In the genomic region with DNA sequence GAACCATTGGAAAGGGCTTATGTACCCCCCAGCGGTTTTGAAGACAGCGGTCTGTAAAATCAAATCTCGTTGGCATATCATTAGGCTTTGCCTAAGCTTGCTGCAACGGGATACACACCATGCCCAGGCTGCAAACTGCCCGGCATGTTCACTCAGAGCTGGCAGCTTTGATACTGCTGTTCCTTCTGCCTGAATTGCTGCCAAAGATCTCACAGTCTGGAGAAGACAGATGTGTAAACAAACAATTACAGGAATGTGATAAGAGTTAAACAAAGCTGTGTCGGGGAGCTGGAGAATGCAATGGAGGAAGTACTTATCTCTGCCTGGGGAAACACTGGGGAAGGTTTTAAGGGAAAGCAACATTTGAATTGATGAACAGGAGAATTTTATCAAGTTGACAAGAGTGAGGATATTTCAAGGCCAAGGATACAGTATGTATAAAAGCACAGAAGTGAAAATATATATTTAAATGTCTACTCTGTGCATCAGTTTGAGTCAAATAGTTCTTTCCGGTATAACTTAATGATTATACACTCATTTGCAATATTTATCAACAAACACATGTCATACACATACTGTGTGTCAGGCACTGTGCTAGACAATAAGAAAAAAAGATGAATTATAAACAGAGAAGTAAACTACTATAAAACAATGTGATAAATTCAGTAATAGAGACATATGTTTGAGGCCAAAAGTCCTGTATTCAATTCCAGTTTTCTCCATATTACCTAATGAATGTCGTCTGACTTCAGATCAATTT, we compare ENCODE assay signal across 12 cellular contexts. TPM values are rescaled to one million over a fixed set of nuclear protein-coding genes. Genes with fewer than 3 reads are reported as not detected.
DNase-seq lines count a peak whose midpoint lies in the region; ATAC-seq and TF ChIP-seq lines count a peak whose summit lies in the region.
"Had no signal": no experiment of that assay in that cellular context is flagged by ENCODE, and none has a peak within 500 bp of the region (broad histone marks: within the 10 kb centered on the region; RNA-seq: fewer than 3 reads in every experiment).

No MANE protein-coding gene starts in this region.

- H3K4me2 ChIP-seq in IMR-90 (ENCODE audit: low read depth, low read length) (peak overlapping the region; percentile 10), neuronal stem cell (ENCODE audit: insufficient read depth, low read length, poor library complexity, severe bottlenecking) (no peak overlapping the region)

- H3K79me1 ChIP-seq in IMR-90 (ENCODE audit: low read depth in 1 of 2, low read length in 2 of 2) (peaks cover 3 to 8% of the 10 kb centered on the region in 2 experiments; a peak in 1 of 4 replicates), neuronal stem cell (ENCODE audit: low read depth, low read length) (no peaks in the 10 kb centered on the region)

- POLR2A ChIA-PET in IMR-90 (lab: Charles Lee; ENCODE audit: unreplicated experiment), result no interaction called here

- H3K14ac ChIP-seq in IMR-90 (replicated peaks; ENCODE audit: low read depth, low read length) (no peak overlapping the region; the same call in 1 of the 2 replicates), neuronal stem cell (ENCODE audit: low read length) (no peak overlapping the region)

- H2BK20ac ChIP-seq in IMR-90 (ENCODE audit: low read depth, low read length), result no peak overlapping the region

- no peaks in the 10 kb centered on the region for H3K9me3 Mint-ChIP-seq in endothelial cell (ENCODE audit: unreplicated experiment)
- H3K9me3 Mint-ChIP-seq: activated T-cell treated with anti-CD3 and anti-CD28 coated beads, Interleukin-2, amount 50 U/mL, for 72 hours; stimulated activated naive B cell treated with anti-CD40 and anti-IgM and Interleukin-4, amounts not matched to agents 10 μg/mL and 1 μg/mL and 100 μg/mL, for 72 hours had no signal

- WGBS in IMR-90 (ENCODE audit: extremely low coverage in 2 of 2, insufficient read length in 1 of 2), 2 experiments, result 11% methylated on average over 5 of the region's 8 CpGs; no CpG with 5 or more reads in 1 of the 2 experiments
- no CpG with 5 or more reads among the region's 8 CpGs for WGBS in neuronal stem cell (ENCODE audit: extremely low coverage in 2 of 2, insufficient read length in 2 of 2, insufficient replicate concordance in 1 of 2), 2 donors

- dilution Hi-C loops in IMR-90 (cut with HindIII; ENCODE audit: low sequenced_read_pairs, unreplicated experiment), result no loop called here

- H3K36me3 ChIP-seq in IMR-90 (ENCODE audit: control insufficient read depth, insufficient read depth, low read length) (no peaks in the 10 kb centered on the region), neuronal stem cell (replicated peaks in 1 of 2; ENCODE audit: control insufficient read depth in 2 of 2, insufficient read depth in 2 of 2, low read length in 2 of 2) (peaks cover 0 to 2% of the 10 kb centered on the region in 2 donors), WERI-Rb-1 (no peaks in the 10 kb centered on the region)

- CTCF ChIA-PET in IMR-90 (lab: Yijun Ruan, JAX), result interaction anchor here (0.5 to 2.7 kb wide), 16 partner anchors 11 to 388 kb away, joined by 3 to 9 read pairs (median 4); partner anchors contain the start of gene MAP1LC3C

- H3K9me3 ChIP-seq in IMR-90 (ENCODE audit: control insufficient read depth, insufficient read depth, low read length) (no peaks in the 10 kb centered on the region), neuronal stem cell (replicated peaks in 1 of 2; ENCODE audit: control insufficient read depth in 2 of 2, insufficient read depth in 1 of 2, low read depth in 1 of 2, low read length in 2 of 2) (peaks cover 0 to 5% of the 10 kb centered on the region in 2 donors), WERI-Rb-1 (ENCODE audit: severe bottlenecking) (no peaks in the 10 kb centered on the region)

- no peak overlapping the region for H3K4me3 Mint-ChIP-seq in endothelial cell (ENCODE audit: unreplicated experiment)
- H3K4me3 Mint-ChIP-seq: activated T-cell treated with anti-CD3 and anti-CD28 coated beads, Interleukin-2, amount 50 U/mL, for 72 hours; stimulated activated naive B cell treated with anti-CD40 and anti-IgM and Interleukin-4, amounts not matched to agents 10 μg/mL and 1 μg/mL and 100 μg/mL, for 72 hours had no signal

- H2AFZ ChIP-seq in IMR-90 (replicated peaks; ENCODE audit: low read length, poor library complexity) (peak overlapping the region; percentile 70), neuronal stem cell (ENCODE audit: low read length) (no peak overlapping the region)

- H2AK9ac ChIP-seq in IMR-90 (replicated peaks; ENCODE audit: low read depth, low read length, poor library complexity), result no peak overlapping the region

- H3K36me3 Mint-ChIP-seq in endothelial cell (ENCODE audit: low read depth, unreplicated experiment), result no peaks in the 10 kb centered on the region

- no peak overlapping the region for H3K9ac ChIP-seq in IMR-90 (ENCODE audit: low read depth, low read length)
- H3K9ac ChIP-seq in neuronal stem cell (ENCODE audit: low read depth, low read length, poor library complexity), result no peak overlapping the region

- H3K23ac ChIP-seq in IMR-90 (ENCODE audit: low read depth, low read length), result no peak overlapping the region
- H3K23ac ChIP-seq in neuronal stem cell (ENCODE audit: low read depth, low read length, poor library complexity), result no peak overlapping the region

- TF ChIP-seq CTCF in IMR-90 (conservative IDR thresholded peaks at IDR 0.05; ENCODE audit: low read depth, low read length), result no peak
- TF ChIP-seq CTCF in endothelial cell (IDR thresholded peaks at IDR 0.05; ENCODE audit: unreplicated experiment), result no peak
- TF ChIP-seq CTCF in WERI-Rb-1 (IDR thresholded peaks at IDR 0.05; ENCODE audit: low read depth, low read length), result no peak

- no peak overlapping the region for H3K27ac Mint-ChIP-seq in endothelial cell (ENCODE audit: unreplicated experiment)
- H3K27ac Mint-ChIP-seq: activated T-cell treated with anti-CD3 and anti-CD28 coated beads, Interleukin-2, amount 50 U/mL, for 72 hours had no signal

- H2BK5ac ChIP-seq in IMR-90 (ENCODE audit: low read depth, low read length, poor library complexity, severe bottlenecking) (peak overlapping the region; percentile 33), neuronal stem cell (ENCODE audit: low read length) (no peak overlapping the region)

- H3K18ac ChIP-seq in IMR-90 (ENCODE audit: low read depth, low read length) (no peak overlapping the region), neuronal stem cell (ENCODE audit: low read length) (no peak overlapping the region)

- no peak overlapping the region for H4K91ac ChIP-seq in IMR-90 (ENCODE audit: insufficient read depth, low read depth, low read length)
- H4K91ac ChIP-seq in neuronal stem cell (ENCODE audit: low read depth, low read length, poor library complexity), result no peak overlapping the region

- ATAC-seq in IMR-90 (ENCODE audit: low read depth) (peak; percentile 46), HG02852 (IDR thresholded peaks at IDR 0.05; ENCODE audit: unreplicated experiment) (no peak)

- H3K27ac ChIP-seq in IMR-90 (ENCODE audit: insufficient read depth, low read length) (peak overlapping the region; percentile 45; the same call in 1 of the 2 replicates), neuronal stem cell (replicated peaks; ENCODE audit: low read length) (no peak overlapping the region), WERI-Rb-1 (no peak overlapping the region)
- H3K27ac ChIP-seq: skin epidermis had no signal

- no peaks in the 10 kb centered on the region for H4K20me1 ChIP-seq in IMR-90 (ENCODE audit: insufficient read depth, low read length)

- H2BK120ac ChIP-seq in IMR-90 (ENCODE audit: low read depth, low read length) (0 out of 2 replicates have a peak overlapping the region, but pooled peaks have one; percentile 11), neuronal stem cell (ENCODE audit: low read depth, low read length) (no peak overlapping the region)

- H3K4me1 ChIP-seq in IMR-90 (ENCODE audit: control insufficient read depth, insufficient read depth, low read length) (peaks cover 15% of the 10 kb centered on the region), neuronal stem cell (ENCODE audit: control insufficient read depth in 2 of 2, insufficient read depth in 1 of 2, low read depth in 1 of 2, low read length in 2 of 2) (no peaks in the 10 kb centered on the region)

- intact Hi-C loops in IMR-90 (cut with micrococcal nuclease), result loop anchor here (1.0 to 5.0 kb wide), 4 partner anchors 30 to 389 kb away; partner anchors contain the start of genes CHML, KMO, MAP1LC3C and OPN3

- H3K4ac ChIP-seq in IMR-90 (ENCODE audit: low read depth, low read length) (no peak overlapping the region), neuronal stem cell (ENCODE audit: low read length) (no peak overlapping the region)

- H4K8ac ChIP-seq in IMR-90 (ENCODE audit: low read depth in 2 of 2, low read length in 2 of 2), result no peak overlapping the region
- no peak overlapping the region for H4K8ac ChIP-seq in neuronal stem cell (ENCODE audit: low read depth, low read length)

- no peaks in the 10 kb centered on the region for H3K27me3 Mint-ChIP-seq in endothelial cell (ENCODE audit: unreplicated experiment)
- H3K27me3 Mint-ChIP-seq: stimulated activated naive B cell treated with anti-CD40 and anti-IgM and Interleukin-4, amounts not matched to agents 10 μg/mL and 1 μg/mL and 100 μg/mL, for 72 hours had no signal

- no TSS peak for BruUV-seq in IMR-90 (replicated peaks; lab: Mats Ljungman, UMichigan)

- no peak overlapping the region for H2AK5ac ChIP-seq in IMR-90 (ENCODE audit: low read depth, low read length)
- H2AK5ac ChIP-seq in neuronal stem cell (ENCODE audit: low read depth, low read length), result no peak overlapping the region

- H3K9me1 ChIP-seq in IMR-90 (ENCODE audit: insufficient read depth, low read length), result peaks cover 3% of the 10 kb centered on the region; the same call in 1 of the 2 replicates

- no peak for TF ChIP-seq RAD21 in IMR-90 (IDR thresholded peaks at IDR 0.05; ENCODE audit: low read length)

- DNase-seq in IMR-90, result peak; percentile 60
- peak; percentile 81 for DNase-seq in NCI-H460 (ENCODE audit: extremely low read depth, low read depth)
- DNase-seq in endothelial cell (ENCODE audit: low spot score), result peak; percentile 22
- DNase-seq in neuronal stem cell (ENCODE audit: low spot score), result peak; percentile 14
- DNase-seq in middle frontal gyrus (ENCODE audit: extremely low spot score, low spot score), result no peak
- DNase-seq in WERI-Rb-1, result no peak
- no peak for DNase-seq in iPS-NIHi11 (ENCODE audit: low spot score)
- DNase-seq: activated T-cell treated with anti-CD3 and anti-CD28 coated beads, Interleukin-2, amount 50 U/mL, for 72 hours; stimulated activated naive B cell treated with anti-CD40 and anti-IgM and Interleukin-4, amounts not matched to agents 10 μg/mL and 1 μg/mL and 100 μg/mL, for 72 hours had no signal

- H3K56ac ChIP-seq in IMR-90 (ENCODE audit: extremely low read depth, insufficient read depth, low read length), result no peak overlapping the region

- H3K27me3 ChIP-seq in IMR-90 (ENCODE audit: control insufficient read depth, insufficient read depth, low read length) (no peaks in the 10 kb centered on the region), neuronal stem cell (ENCODE audit: control insufficient read depth in 3 of 3, insufficient read depth in 3 of 3, low read depth in 1 of 3, low read length in 3 of 3) (no peaks in the 10 kb centered on the region), WERI-Rb-1 (ENCODE audit: insufficient read depth, low read depth, severe bottlenecking) (peaks cover 6% of the 10 kb centered on the region)

- peaks cover 12% of the 10 kb centered on the region for H3K4me1 Mint-ChIP-seq in endothelial cell (ENCODE audit: unreplicated experiment)

- H2BK12ac ChIP-seq in neuronal stem cell (ENCODE audit: low read length), result no peak overlapping the region

- H4K5ac ChIP-seq in IMR-90 (ENCODE audit: low read depth, low read length), result no peak overlapping the region

- in situ Hi-C loops in IMR-90 (cut with MboI; ENCODE audit: low sequenced_read_pairs), result loop anchor here (5.0 to 25.0 kb wide), 2 partner anchors 227 to 1702 kb away; no protein-coding TSS in a partner anchor

- no peak for TF ChIP-seq POLR2A in IMR-90 (IDR thresholded peaks at IDR 0.05; ENCODE audit: low read depth, low read length)

- H2BK15ac ChIP-seq in IMR-90 (ENCODE audit: low read depth, low read length) (no peak overlapping the region), neuronal stem cell (ENCODE audit: low read length) (no peak overlapping the region)

- H3K4me3 ChIP-seq in IMR-90 (ENCODE audit: insufficient read depth, low read depth, low read length) (no peak overlapping the region), neuronal stem cell (ENCODE audit: low read length in 2 of 2) (no peak overlapping the region), WERI-Rb-1 (ENCODE audit: low read depth, low read length) (no peak overlapping the region)
- H3K4me3 ChIP-seq: skin epidermis had no signal

RNA-seq across cellular contexts. Expression of gene CHML, which starts 29.9 kb away (rescaled TPM):
- total RNA-seq in IMR-90 (2012; rRNA removed) (25.6 and 34.2 TPM in 2 replicates), endothelial cell (ENCODE audit: unreplicated experiment) (15.2 TPM)
- polyA plus RNA-seq in IMR-90 (2012; rRNA removed), result 5.3 and 5.6 TPM in 2 replicates
- 1.6 and 2.2 TPM in 2 replicates for polyA plus RNA-seq in IMR-90 (2012; cell fraction: cytosol; rRNA removed)
- polyA plus RNA-seq in IMR-90 (2012; cell fraction: nucleus; rRNA removed; ENCODE audit: low replicate concordance), result 2.4 and 9.2 TPM in 2 replicates
- 61.6 and 70.9 TPM in 2 replicates for total RNA-seq in NCI-H460 (2014; rRNA removed; shearing (Covaris generic))
- 77.6 and 111 TPM in 2 replicates for polyA plus RNA-seq in NCI-H460 (2014; cell fraction: nucleus; rRNA removed)
- polyA plus RNA-seq in neuronal stem cell (2013, experiment 1 of 2), result 12.2 TPM
- 12.5 TPM for polyA plus RNA-seq in neuronal stem cell (2013, experiment 2 of 2)

RNA-seq across cellular contexts. Expression of gene OPN3, which starts 29.9 kb away (rescaled TPM):
- 21.1 and 21.9 TPM in 2 replicates for total RNA-seq in IMR-90 (2012; rRNA removed)
- 11.0 and 16.4 TPM in 2 replicates for polyA plus RNA-seq in IMR-90 (2012; rRNA removed)
- 5.4 and 9.5 TPM in 2 replicates for polyA plus RNA-seq in IMR-90 (2012; cell fraction: cytosol; rRNA removed)
- 3.1 and 11.8 TPM in 2 replicates for polyA plus RNA-seq in IMR-90 (2012; cell fraction: nucleus; rRNA removed; ENCODE audit: low replicate concordance)
- total RNA-seq in NCI-H460 (2014; rRNA removed; shearing (Covaris generic)), result 150 and 174 TPM in 2 replicates
- polyA plus RNA-seq in NCI-H460 (2014; cell fraction: nucleus; rRNA removed), result 94.8 and 102 TPM in 2 replicates
- total RNA-seq in endothelial cell (ENCODE audit: unreplicated experiment), result 19.7 TPM
- 41.1 TPM for polyA plus RNA-seq in neuronal stem cell (2013, experiment 1 of 2)
- polyA plus RNA-seq in neuronal stem cell (2013, experiment 2 of 2), result 41.0 TPM

RNA-seq across cellular contexts. Expression of gene WDR64, which starts 41.8 kb away (rescaled TPM):
- not detected in 2 replicates for total RNA-seq in IMR-90 (2012; rRNA removed)
- polyA plus RNA-seq in IMR-90 (2012; rRNA removed), result not detected in 2 replicates
- not detected in 2 replicates for polyA plus RNA-seq in IMR-90 (2012; cell fraction: cytosol; rRNA removed)
- polyA plus RNA-seq in IMR-90 (2012; cell fraction: nucleus; rRNA removed; ENCODE audit: low replicate concordance), result not detected in 2 replicates
- not detected in 2 replicates for total RNA-seq in NCI-H460 (2014; rRNA removed; shearing (Covaris generic))
- polyA plus RNA-seq in NCI-H460 (2014; cell fraction: nucleus; rRNA removed), result not detected in 2 replicates
- total RNA-seq in endothelial cell (ENCODE audit: unreplicated experiment), result 0.80 TPM
- 0.10 TPM for polyA plus RNA-seq in neuronal stem cell (2013, experiment 1 of 2)
- 0.08 TPM for polyA plus RNA-seq in neuronal stem cell (2013, experiment 2 of 2)
- total RNA-seq: kidney epithelial cell had no signal

Comparison
In these comparisons a context has a peak if more than half of its experiments do, and no peak if none do; other contexts are left out.
1. DNase-seq: peak in IMR-90 (single experiment), NCI-H460 (single experiment), endothelial cell (single experiment) and neuronal stem cell (single experiment); none in middle frontal gyrus (single experiment), WERI-Rb-1 (single experiment) and iPS-NIHi11 (single experiment).